In the genomic region with DNA sequence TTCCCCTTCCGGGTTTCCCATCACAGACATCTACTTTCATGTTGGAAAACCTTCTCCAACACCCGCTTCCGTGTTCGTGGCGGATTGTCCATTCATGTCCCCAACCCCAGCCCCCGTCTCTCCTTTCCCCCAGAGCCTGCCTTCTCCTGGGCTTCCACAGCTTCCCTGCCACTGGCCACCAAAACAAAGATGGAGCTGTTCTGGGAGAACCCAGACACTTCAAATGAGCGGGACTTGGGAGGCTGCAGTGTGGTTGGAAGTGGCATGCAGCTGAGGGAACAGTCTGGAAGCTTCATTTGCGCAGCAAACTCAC, we compare ENCODE assay signal across 10 cellular contexts. TPM values are rescaled to one million over a fixed set of nuclear protein-coding genes. Genes with fewer than 3 reads are reported as not detected.
A peak's percentile ranks its signal among the peaks of the same experiment; 100 is the strongest.
DNase-seq lines count a peak whose midpoint lies in the region; ATAC-seq and TF ChIP-seq lines count a peak whose summit lies in the region.
"Had no signal": no experiment of that assay in that cellular context is flagged by ENCODE, and none has a peak within 500 bp of the region (broad histone marks: within the 10 kb centered on the region; RNA-seq: fewer than 3 reads in every experiment).

No MANE protein-coding gene starts in this region.

- TF ChIP-seq POLR2A in transverse colon (IDR thresholded peaks at IDR 0.05) = no peak

- no peak for ATAC-seq in naive thymus-derived CD4-positive, alpha-beta T cell
- no peak for ATAC-seq in GM18502 (IDR thresholded peaks at IDR 0.05; ENCODE audit: poor library complexity, unreplicated experiment)
- ATAC-seq in GM21515 (IDR thresholded peaks at IDR 0.05; ENCODE audit: unreplicated experiment) = no peak

- H3K27ac ChIP-seq in naive thymus-derived CD4-positive, alpha-beta T cell (ENCODE audit: low read depth, low read length) = no peak overlapping the region
- H3K27ac ChIP-seq in transverse colon = peak overlapping the region; percentile 84 to 93 (median 88)
- H3K27ac ChIP-seq: SK-N-MC had no signal

- no peaks in the 10 kb centered on the region for H3K9me3 Mint-ChIP-seq in activated naive CD4-positive, alpha-beta T cell treated with anti-CD3 and anti-CD28 coated beads, Interleukin-2, amount 10 ng/mL, durations not matched to agents 7 days and 5 days
- H3K9me3 Mint-ChIP-seq in naive thymus-derived CD4-positive, alpha-beta T cell = no peaks in the 10 kb centered on the region

- H3K4me1 ChIP-seq in naive thymus-derived CD4-positive, alpha-beta T cell (ENCODE audit: control insufficient read depth in 2 of 2, insufficient read depth in 2 of 2, low read length in 2 of 2) = peaks cover 38 to 75% of the 10 kb centered on the region in 2 donors
- peaks cover 31 to 70% (median 63%) of the 10 kb centered on the region in 4 donors for H3K4me1 ChIP-seq in transverse colon
- H3K4me1 ChIP-seq: BE2C had no signal

- no peak overlapping the region for H3K27ac Mint-ChIP-seq in activated naive CD4-positive, alpha-beta T cell treated with anti-CD3 and anti-CD28 coated beads, Interleukin-2, amount 10 ng/mL, durations not matched to agents 7 days and 5 days
- H3K27ac Mint-ChIP-seq in naive thymus-derived CD4-positive, alpha-beta T cell = peak overlapping the region in 6 of 9 donors; percentile 38 to 95 (median 66)

- H3K4me3 Mint-ChIP-seq in activated naive CD4-positive, alpha-beta T cell treated with anti-CD3 and anti-CD28 coated beads, Interleukin-2, amount 10 ng/mL, durations not matched to agents 7 days and 5 days = peak overlapping the region; percentile 94
- peak overlapping the region in 9 of 10 donors; percentile 72 to 99 (median 92) for H3K4me3 Mint-ChIP-seq in naive thymus-derived CD4-positive, alpha-beta T cell

- peaks cover 0 to 10% (median 0%) of the 10 kb centered on the region in 3 experiments for H3K36me3 ChIP-seq in naive thymus-derived CD4-positive, alpha-beta T cell (ENCODE audit: control insufficient read depth in 2 of 3, insufficient read depth in 3 of 3, low read length in 3 of 3)
- no peaks in the 10 kb centered on the region for H3K36me3 ChIP-seq in transverse colon
- H3K36me3 ChIP-seq: BE2C had no signal

- H3K36me3 Mint-ChIP-seq in activated naive CD4-positive, alpha-beta T cell treated with anti-CD3 and anti-CD28 coated beads, Interleukin-2, amount 10 ng/mL, durations not matched to agents 7 days and 5 days = peaks cover 25% of the 10 kb centered on the region
- H3K36me3 Mint-ChIP-seq in naive thymus-derived CD4-positive, alpha-beta T cell = peaks cover 0 to 27% (median 0%) of the 10 kb centered on the region in 5 donors

- TF ChIP-seq CTCF in astrocyte of the cerebellum (IDR thresholded peaks at IDR 0.05; ENCODE audit: low read depth, low read length, missing control alignments) = no peak
- TF ChIP-seq CTCF in transverse colon (IDR thresholded peaks at IDR 0.05) = no peak

- H3K27me3 ChIP-seq in naive thymus-derived CD4-positive, alpha-beta T cell (ENCODE audit: control insufficient read depth in 2 of 2, insufficient read depth in 2 of 2, low read length in 2 of 2) = no peaks in the 10 kb centered on the region
- H3K27me3 ChIP-seq in transverse colon = no peaks in the 10 kb centered on the region
- H3K27me3 ChIP-seq: BE2C had no signal

- H3K4me3 ChIP-seq in astrocyte of the cerebellum (ENCODE audit: low read depth, low read length) (peak overlapping the region; percentile 87), transverse colon (peak overlapping the region in 2 of 4 donors; percentile 89 to 96)
- H3K4me3 ChIP-seq in naive thymus-derived CD4-positive, alpha-beta T cell (ENCODE audit: low read length) = no peak overlapping the region
- H3K4me3 ChIP-seq: SK-N-MC had no signal

- CTCF ChIA-PET in activated naive CD4-positive, alpha-beta T cell treated with anti-CD3 and anti-CD28 coated beads, Interleukin-2, amount 10 ng/mL, durations not matched to agents 7 days and 5 days (lab: Charles Lee) = interaction anchor here (1.2 kb wide), 1 partner anchor 19 kb away, joined by 4 read pairs; no protein-coding TSS in a partner anchor
- CTCF ChIA-PET in naive thymus-derived CD4-positive, alpha-beta T cell (lab: Charles Lee) = interaction anchor here (0.5 kb wide), 1 partner anchor 1882 kb away, joined by 3 read pairs; no protein-coding TSS in a partner anchor

- H3K27me3 Mint-ChIP-seq in activated naive CD4-positive, alpha-beta T cell treated with anti-CD3 and anti-CD28 coated beads, Interleukin-2, amount 10 ng/mL, durations not matched to agents 7 days and 5 days = peaks cover 20% of the 10 kb centered on the region
- peaks cover 0 to 15% (median 0%) of the 10 kb centered on the region in 5 donors for H3K27me3 Mint-ChIP-seq in naive thymus-derived CD4-positive, alpha-beta T cell

- H3K4me1 Mint-ChIP-seq in activated naive CD4-positive, alpha-beta T cell treated with anti-CD3 and anti-CD28 coated beads, Interleukin-2, amount 10 ng/mL, durations not matched to agents 7 days and 5 days = peaks cover 58% of the 10 kb centered on the region
- H3K4me1 Mint-ChIP-seq in naive thymus-derived CD4-positive, alpha-beta T cell = peaks cover 19 to 68% (median 57%) of the 10 kb centered on the region in 7 donors

- no peak for TF ChIP-seq EP300 in transverse colon (IDR thresholded peaks at IDR 0.05; ENCODE audit: low read depth)

- POLR2A ChIA-PET in naive thymus-derived CD4-positive, alpha-beta T cell (lab: Charles Lee) = interaction anchor here (0.7 to 0.9 kb wide), 2 partner anchors 13 to 421 kb away, joined by 3 to 4 read pairs; no protein-coding TSS in a partner anchor

- DNase-seq in activated naive CD4-positive, alpha-beta T cell treated with anti-CD3 and anti-CD28 coated beads, Interleukin-2, amount 10 ng/mL, durations not matched to agents 7 days and 5 days = no peak
- DNase-seq in activated naive CD4-positive, alpha-beta T cell (lab: John Stamatoyannopoulos, UW) = no peak
- DNase-seq in astrocyte of the cerebellum (ENCODE audit: low read depth) (no peak), transverse colon (no peak), AG08395 (ENCODE audit: low spot score) (no peak)
- DNase-seq in naive thymus-derived CD4-positive, alpha-beta T cell = no peak
- DNase-seq: BE2C had no signal

- 54% methylated on average over 8 of the region's 8 CpGs; no CpG with 5 or more reads in 1 of the 2 donors for WGBS in transverse colon (ENCODE audit: low coverage in 1 of 2), 2 donors

- intact Hi-C loops in naive thymus-derived CD4-positive, alpha-beta T cell (cut with micrococcal nuclease) = no loop called here
- intact Hi-C loops in transverse colon (cut with DNase I; ENCODE audit: low total_unique reads) = no loop called here

- in situ Hi-C loops in astrocyte of the cerebellum (cut with HindIII; ENCODE audit: low sequenced_read_pairs) (loop anchor here (5.0 kb wide), 1 partner anchor 160 kb away; no protein-coding TSS in a partner anchor), transverse colon (cut with MboI; ENCODE audit: low pct_ligation_motif_present in 1 of 4, low pct_unique_long_range_greater_than_20kb in 1 of 4, low sequenced_read_pairs in 3 of 4) (no loop called here)

- H3K9me3 ChIP-seq in naive thymus-derived CD4-positive, alpha-beta T cell (ENCODE audit: control insufficient read depth in 2 of 3, low read length in 3 of 3) = no peaks in the 10 kb centered on the region
- H3K9me3 ChIP-seq in transverse colon = no peaks in the 10 kb centered on the region
- H3K9me3 ChIP-seq: BE2C had no signal

RNA-seq across cellular contexts. Expression of a gene that starts 2.8 kb away (rescaled TPM):
- 100 to 1,000 TPM in 1 of 5 experiments, 10 to 100 TPM in 4; 29.9 to 258 (median 82.6) TPM for total RNA-seq in naive thymus-derived CD4-positive, alpha-beta T cell
- 10 to 100 TPM; 21.0 to 30.2 TPM for polyA plus RNA-seq in naive thymus-derived CD4-positive, alpha-beta T cell
- total RNA-seq in transverse colon = 100 to 1,000 TPM in 3 of 4 donors, 10 to 100 TPM in 1; 88.0 to 188 (median 174) TPM

RNA-seq across cellular contexts. Expression of a gene that starts 25.8 kb away (rescaled TPM):
- 1 to 10 TPM in 2 of 5 experiments, under 1 TPM in 3; 0.12 to 3.0 (median 0.65) TPM for total RNA-seq in naive thymus-derived CD4-positive, alpha-beta T cell
- polyA plus RNA-seq in naive thymus-derived CD4-positive, alpha-beta T cell = not detected
- total RNA-seq in transverse colon = under 1 TPM in 1 of 4 donors, not detected in 3; 0.64 TPM

RNA-seq across cellular contexts. Expression of a gene that starts 44.1 kb away (rescaled TPM):
- total RNA-seq in naive thymus-derived CD4-positive, alpha-beta T cell = not detected
- polyA plus RNA-seq in naive thymus-derived CD4-positive, alpha-beta T cell = not detected
- total RNA-seq in transverse colon = not detected
